ENCODE assay signal across 16 cellular contexts in the genomic region with DNA sequence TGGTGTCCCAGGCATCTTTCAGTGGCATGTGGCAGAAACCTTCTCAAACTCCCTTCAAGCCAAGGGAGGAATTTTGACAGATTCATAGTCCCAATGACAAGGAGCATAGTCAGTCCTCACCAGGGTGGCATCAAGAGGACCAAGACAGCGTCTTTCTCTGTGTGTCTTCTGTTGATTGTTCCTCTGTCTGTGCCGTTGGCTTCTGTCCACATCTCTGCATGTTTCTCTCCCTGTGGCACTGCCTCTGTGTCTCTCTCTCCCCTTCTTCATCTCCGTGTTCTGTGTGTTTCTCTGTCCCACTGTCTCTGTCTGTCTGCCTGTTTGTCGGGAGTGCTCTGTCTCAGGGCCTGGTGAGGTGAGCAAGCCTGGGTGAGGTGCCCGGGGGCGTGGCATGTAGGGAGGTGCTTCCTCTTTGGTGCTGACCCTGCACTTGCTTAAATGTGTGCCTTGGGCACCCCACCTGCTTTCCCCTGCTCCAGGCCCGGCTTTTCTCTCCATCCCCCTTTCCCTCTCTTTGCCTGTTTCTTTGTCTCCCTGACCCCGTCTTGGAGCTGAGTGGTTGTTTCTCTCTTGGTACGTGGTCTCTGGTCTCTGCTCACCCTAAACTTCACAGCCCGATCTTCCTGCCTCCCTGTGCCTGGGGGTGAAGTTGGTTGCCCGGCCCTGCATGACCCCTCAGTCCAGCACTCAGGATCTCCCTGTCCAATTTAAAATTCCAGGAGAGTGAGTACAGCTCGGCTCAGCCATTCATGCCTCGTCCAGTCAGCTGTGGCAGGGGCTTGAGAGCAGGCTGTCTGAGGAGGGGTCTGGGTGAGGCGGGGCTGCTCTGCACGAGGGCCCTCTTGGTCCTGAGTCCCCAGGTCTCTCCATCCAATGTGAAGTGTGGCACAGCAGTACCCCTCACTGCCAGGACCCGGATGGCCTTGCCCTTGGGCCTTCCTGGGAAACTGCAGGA. TPM values are rescaled to one million over a fixed set of nuclear protein-coding genes. Genes with fewer than 3 reads are reported as not detected.
DNase-seq lines count a peak whose midpoint lies in the region; ATAC-seq, FAIRE-seq and TF ChIP-seq lines count a peak whose summit lies in the region.
"Had no signal": no experiment of that assay in that cellular context is flagged by ENCODE, and none has a peak within 500 bp of the region (broad histone marks: within the 10 kb centered on the region; RNA-seq: fewer than 3 reads in every experiment).

No MANE protein-coding gene starts in this region.

- peaks cover 43% of the 10 kb centered on the region; the same call in 1 of the 2 replicates for H3K79me2 ChIP-seq in Loucy (ENCODE audit: insufficient read depth, low read length)

- H3K27me3 ChIP-seq in Loucy (ENCODE audit: insufficient read depth, low read length, poor library complexity, severe bottlenecking) (no peaks in the 10 kb centered on the region), psoas muscle (ENCODE audit: insufficient read depth in 3 of 3, low read length in 2 of 3) (no peaks in the 10 kb centered on the region)

- intact Hi-C loops in psoas muscle (cut with DNase I): no loop called here
- intact Hi-C loops in posterior vena cava (cut with DNase I): no loop called here

- H3K9me3 ChIP-seq in Loucy (ENCODE audit: insufficient read depth, low read depth, low read length) (no peaks in the 10 kb centered on the region), psoas muscle (no peaks in the 10 kb centered on the region)

- 56 to 78% (median 58%) methylated on average over 16 of the region's 16 CpGs for WGBS in psoas muscle, 3 donors

- H3K4me1 ChIP-seq in Loucy (ENCODE audit: insufficient read depth, low read length, poor library complexity, severe bottlenecking) (peaks cover 80% of the 10 kb centered on the region), psoas muscle (peaks cover 91% of the 10 kb centered on the region)

- no peaks in the 10 kb centered on the region for H3K9me2 ChIP-seq in Loucy (replicated peaks; ENCODE audit: low read depth, low read length)

- peak overlapping the region; percentile 25 for H3K4me2 ChIP-seq in Loucy (ENCODE audit: low read depth, low read length, poor library complexity, severe bottlenecking)

- H3K36me3 ChIP-seq in Loucy (ENCODE audit: insufficient read depth, low read length) (0 out of 2 replicates have a peak, but pooled peaks cover 1% of the 10 kb centered on the region), psoas muscle (ENCODE audit: insufficient read depth in 1 of 2, low read depth in 1 of 2) (peaks cover 0 to 25% of the 10 kb centered on the region in 2 donors)

- FAIRE-seq in GM19239 (lab: Jason Lieb, UNC): peak; percentile 14
- FAIRE-seq: GM18507 had no signal

- H3K4me3 ChIP-seq in Loucy (ENCODE audit: low read length, poor library complexity, severe bottlenecking): no peak overlapping the region
- H3K4me3 ChIP-seq in psoas muscle: no peak overlapping the region

- no peaks in the 10 kb centered on the region for H4K20me1 ChIP-seq in Loucy (ENCODE audit: insufficient read depth, low read length, poor library complexity, severe bottlenecking)

- ATAC-seq in psoas muscle: no peak
- no peak for ATAC-seq in GM21737 (IDR thresholded peaks at IDR 0.05; ENCODE audit: unreplicated experiment)
- ATAC-seq: activated CD4-positive, alpha-beta T cell treated with anti-CD3 and anti-CD28 coated beads for 36 hours had no signal

- peak overlapping the region; percentile 77 for H3K9ac ChIP-seq in Loucy (ENCODE audit: low read depth, low read length, poor library complexity, severe bottlenecking)

- H2AFZ ChIP-seq in Loucy (ENCODE audit: low read length): no peak overlapping the region

- DNase-seq in GM19239 (ENCODE audit: insufficient read length, low spot score) (no peak), left kidney (ENCODE audit: low read depth, low spot score) (peak; percentile 59), psoas muscle (no peak), posterior vena cava (ENCODE audit: low spot score) (no peak), T-helper 1 cell (no peak)
- no peak for DNase-seq in stimulated activated CD4-positive, alpha-beta T cell treated with anti-CD3 and anti-CD28 coated beads, Interleukin-4, amount 100 ng/mL, for 4 hours
- DNase-seq: activated CD4-positive, alpha-beta T cell treated with anti-CD3 and anti-CD28 coated beads for 36 hours; foreskin melanocyte; MV-4-11; NCI-H2107; NCI-H774; RPMI8226; stimulated activated CD4-positive, alpha-beta T cell treated with anti-CD3 and anti-CD28 coated beads, Interleukin-4, amount 100 ng/mL, for 1 hour had no signal

- no peak for TF ChIP-seq CTCF in Loucy (conservative IDR thresholded peaks at IDR 0.05; ENCODE audit: low read length)
- TF ChIP-seq CTCF in psoas muscle (IDR thresholded peaks at IDR 0.05): no peak

- peak overlapping the region; percentile 81 for H3K27ac ChIP-seq in psoas muscle

- 0 out of 2 replicates have a peak, but pooled peaks cover 4% of the 10 kb centered on the region for H3F3A ChIP-seq in Loucy (ENCODE audit: low read depth)

RNA-seq across cellular contexts. Expression of gene JDP2, which starts 28.5 kb away (rescaled TPM):
- total RNA-seq in psoas muscle (10 to 100 TPM; 11.0 to 49.6 (median 30.8) TPM), posterior vena cava (10 to 100 TPM; 44.2 to 54.8 TPM)
- polyA plus RNA-seq in psoas muscle: 10 to 100 TPM; 13.2 to 73.2 (median 49.9) TPM
